Comparison of ENCODE assay signal across 8 cellular contexts in the genomic region with DNA sequence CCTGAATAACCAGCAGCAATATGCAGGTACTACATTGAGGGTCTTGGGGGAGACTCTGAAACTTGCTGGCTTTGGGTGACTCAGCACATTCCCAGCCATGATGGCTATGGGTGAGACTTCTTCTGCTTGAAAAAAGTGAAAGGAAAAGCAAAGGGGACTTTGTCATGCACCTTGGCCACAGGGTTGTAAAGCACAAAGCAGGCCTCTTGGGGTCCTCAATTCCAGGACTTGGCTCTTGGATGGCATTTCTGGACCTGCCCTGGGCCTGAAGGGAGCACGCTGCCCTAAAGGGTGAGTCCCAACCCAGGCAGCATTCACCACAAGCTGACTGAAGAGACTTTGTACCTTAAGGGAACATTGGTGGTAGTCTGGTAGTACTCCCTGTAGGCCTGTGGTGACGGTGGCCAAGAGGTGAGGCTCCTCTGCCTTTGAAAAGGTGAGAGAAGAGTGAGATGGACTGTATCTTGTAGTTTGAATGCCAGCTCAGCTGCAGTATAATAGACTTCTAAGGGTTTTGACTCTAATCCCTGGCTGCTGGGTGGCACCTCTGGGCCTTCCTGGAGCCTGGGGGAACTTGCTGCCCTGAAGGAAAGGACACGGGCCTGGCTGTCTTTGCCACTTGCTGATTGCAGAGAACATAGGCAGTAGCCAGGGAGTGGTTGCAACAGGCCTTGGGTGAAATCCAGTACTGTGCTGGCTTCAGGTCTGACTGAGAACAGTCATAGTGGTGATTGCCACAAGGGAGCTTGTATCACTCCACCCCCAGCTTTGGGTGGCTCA. TPM values are rescaled to one million over a fixed set of nuclear protein-coding genes. Genes with fewer than 3 reads are reported as not detected.
A peak's percentile ranks its signal among the peaks of the same experiment; 100 is the strongest.
DNase-seq lines count a peak whose midpoint lies in the region; ATAC-seq, FAIRE-seq and TF ChIP-seq lines count a peak whose summit lies in the region.

No MANE protein-coding gene starts in this region.

- CTCF ChIA-PET in AG04449 (lab: Yijun Ruan, JAX) = interaction anchor here (0.8 to 1.6 kb wide), 5 partner anchors 10 to 153 kb away, joined by 3 to 8 read pairs (median 5); no protein-coding TSS in a partner anchor

- H3K9me3 Mint-ChIP-seq in type B pancreatic cell = peaks cover 7% of the 10 kb centered on the region

- peak; percentile 74 for FAIRE-seq in GM19239 (lab: Jason Lieb, UNC)

- no peak for TF ChIP-seq CTCF in AG04449 (IDR thresholded peaks at IDR 0.05; ENCODE audit: insufficient read depth, low read length, missing control alignments)
- TF ChIP-seq CTCF in type B pancreatic cell (conservative IDR thresholded peaks at IDR 0.05) = no peak

- POLR2A ChIA-PET in AG04449 (lab: Yijun Ruan, JAX) = no interaction called here

- peak; percentile 31 for DNase-seq in AG04449 (ENCODE audit: low read depth, low spot score)
- DNase-seq in GM19239 (ENCODE audit: insufficient read length, low spot score) = no peak
- DNase-seq in astrocyte of the hippocampus (ENCODE audit: low read depth, low spot score) = peak; percentile 40
- peak; percentile 80 for DNase-seq in renal cortical epithelial cell (ENCODE audit: low read depth)
- no peak for DNase-seq in mesenteric fat pad (ENCODE audit: low spot score)
- no peak for DNase-seq in type B pancreatic cell (ENCODE audit: extremely low spot score, unreplicated experiment)
- DNase-seq in NCI-H1436 (lab: John Stamatoyannopoulos, UW) = no peak

- no peak overlapping the region for H3K4me3 Mint-ChIP-seq in type B pancreatic cell

- no peak overlapping the region for H3K27ac Mint-ChIP-seq in type B pancreatic cell

- no peaks in the 10 kb centered on the region for H3K4me1 Mint-ChIP-seq in type B pancreatic cell (ENCODE audit: unreplicated experiment)

- H3K27me3 Mint-ChIP-seq in type B pancreatic cell = no peaks in the 10 kb centered on the region

- no peaks in the 10 kb centered on the region for H3K36me3 Mint-ChIP-seq in type B pancreatic cell

- ATAC-seq in HG03342 (IDR thresholded peaks at IDR 0.05; ENCODE audit: unreplicated experiment) = peak; percentile 75

- H3K4me3 ChIP-seq in AG04449 (ENCODE audit: low read depth, low read length) = no peak overlapping the region

RNA-seq across cellular contexts. Expression of a gene that starts 36.5 kb away (rescaled TPM):
- 0.94 TPM in 1 of 2 replicates, not detected in the other for total RNA-seq in renal cortical epithelial cell
- 16.0 TPM for total RNA-seq in mesenteric fat pad
- total RNA-seq in type B pancreatic cell (ENCODE audit: low replicate concordance) = 0.40 and 0.51 TPM in 2 replicates

Comparison
In these comparisons a context has a peak if more than half of its experiments do, and no peak if none do; other contexts are left out.
1. DNase-seq: peak in AG04449 (single experiment), astrocyte of the hippocampus (single experiment) and renal cortical epithelial cell (single experiment); none in GM19239 (single experiment), mesenteric fat pad (single experiment), type B pancreatic cell (single experiment) and NCI-H1436 (single experiment).